In the genomic region with DNA sequence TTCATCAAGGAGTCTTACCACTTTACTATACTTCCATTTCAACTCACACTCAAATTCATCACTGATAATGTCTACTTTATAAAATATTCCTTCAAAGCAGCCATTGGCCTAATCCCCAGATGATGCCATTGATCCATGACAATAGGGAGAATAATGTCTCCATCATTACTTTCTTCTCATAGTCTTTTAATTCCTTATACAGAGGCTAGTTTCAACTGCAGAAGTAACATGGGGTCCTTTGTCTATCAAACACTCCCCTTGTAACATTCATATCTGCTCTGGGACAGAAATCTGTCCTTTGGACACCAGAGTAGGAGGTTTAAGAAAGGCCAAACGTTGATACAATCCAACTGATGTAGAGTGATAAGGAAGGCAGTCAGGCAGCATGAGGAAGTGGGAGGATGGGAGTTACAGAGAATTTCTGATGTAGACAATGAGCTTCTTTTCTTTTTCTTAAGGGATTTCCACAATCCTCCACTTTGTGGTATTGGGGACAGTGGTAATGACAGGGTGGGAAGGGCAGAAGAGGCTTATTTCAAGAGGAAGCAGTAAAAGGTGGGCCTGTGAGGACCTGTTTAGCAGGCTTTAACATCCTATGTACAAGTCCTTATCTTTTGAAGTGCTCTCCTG, we compare ENCODE assay signal across 1 cellular context.
TF ChIP-seq lines count a peak whose summit lies in the region.

No MANE protein-coding gene starts in this region.

TF ChIP-seq in K562, 482 proteins besides CTCF, POLR2A, EP300 and RAD21:
- TF ChIP-seq SOX6 (IDR thresholded peaks at IDR 0.05) (peak; percentile 36; the same call in 1 of the 2 replicates), CBFA2T2 (conservative IDR thresholded peaks at IDR 0.05) (peak; percentile 37; the same call in 1 of the 2 replicates), TCF3 (CRISPR knock-in tag; IDR thresholded peaks at IDR 0.05) (0 out of 2 replicates have a peak, but pooled peaks have one; percentile 7), KLF16 (IDR thresholded peaks at IDR 0.05) (peak; percentile 60; the same call in 1 of the 2 replicates), CBFA2T3 (IDR thresholded peaks at IDR 0.05) (peak; percentile 69), MXI1 (IDR thresholded peaks at IDR 0.05; ENCODE audit: low read depth, low read length) (no peak), ZNF766 (CRISPR knock-in tag; conservative IDR thresholded peaks at IDR 0.05) (0 out of 2 replicates have a peak, but pooled peaks have one; percentile 52), SPI1 (IDR thresholded peaks at IDR 0.05; ENCODE audit: borderline replicate concordance, low read depth, low read length) (peak; percentile 69; the same call in 1 of the 2 replicates), TAL1 (IDR thresholded peaks at IDR 0.05) (peak; percentile 35; the same call in 1 of the 2 replicates), PRPF4 (IDR thresholded peaks at IDR 0.05; ENCODE audit: insufficient read depth, low read depth, low read length, poor library complexity, severe bottlenecking) (no peak), ARID1B (IDR thresholded peaks at IDR 0.05) (0 out of 2 replicates have a peak, but pooled peaks have one; percentile 38), TEAD4 (IDR thresholded peaks at IDR 0.05; ENCODE audit: low read length) (peak; percentile 69; the same call in 1 of the 2 replicates), TEAD4 (CRISPR knock-in tag; IDR thresholded peaks at IDR 0.05; ENCODE audit: borderline replicate concordance) (no peak)
- TF ChIP-seq, protein P1, sequence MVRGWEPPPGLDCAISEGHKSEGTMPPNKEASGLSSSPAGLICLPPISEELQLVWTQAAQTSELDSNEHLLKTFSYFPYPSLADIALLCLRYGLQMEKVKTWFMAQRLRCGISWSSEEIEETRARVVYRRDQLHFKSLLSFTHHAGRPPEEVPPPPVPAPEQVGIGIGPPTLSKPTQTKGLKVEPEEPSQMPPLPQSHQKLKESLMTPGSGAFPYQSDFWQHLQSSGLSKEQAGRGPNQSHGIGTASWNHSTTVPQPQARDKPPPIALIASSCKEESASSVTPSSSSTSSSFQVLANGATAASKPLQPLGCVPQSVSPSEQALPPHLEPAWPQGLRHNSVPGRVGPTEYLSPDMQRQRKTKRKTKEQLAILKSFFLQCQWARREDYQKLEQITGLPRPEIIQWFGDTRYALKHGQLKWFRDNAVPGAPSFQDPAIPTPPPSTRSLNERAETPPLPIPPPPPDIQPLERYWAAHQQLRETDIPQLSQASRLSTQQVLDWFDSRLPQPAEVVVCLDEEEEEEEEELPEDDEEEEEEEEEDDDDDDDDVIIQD (CRISPR knock-in tag; IDR thresholded peaks at IDR 0.05), result no peak
